1 cellular context compared by ENCODE assay signal in the genomic region with DNA sequence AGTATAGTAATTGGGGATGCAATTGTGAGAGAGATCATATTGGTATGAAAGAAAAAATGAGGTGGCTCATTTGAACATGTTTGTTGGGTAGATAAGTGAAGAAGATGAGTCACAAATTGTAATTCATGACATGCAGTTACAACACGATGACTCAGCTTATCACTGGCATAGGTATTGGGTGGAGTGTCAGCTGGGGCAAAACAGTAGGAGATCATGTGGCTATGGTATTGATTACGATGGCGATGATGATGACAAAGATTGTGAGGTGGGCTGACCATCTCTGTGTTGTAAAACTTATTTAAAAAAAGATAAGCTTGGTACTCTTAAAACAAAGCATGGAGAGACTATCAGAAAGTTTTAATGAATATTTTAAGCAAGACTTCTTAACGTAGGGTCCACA.
TF ChIP-seq lines count a peak whose summit lies in the region.

No MANE protein-coding gene starts in this region.

TF ChIP-seq in WTC11, 78 proteins besides CTCF, POLR2A, EP300 and RAD21 (continued from another document):
- TF ChIP-seq, protein P1, sequence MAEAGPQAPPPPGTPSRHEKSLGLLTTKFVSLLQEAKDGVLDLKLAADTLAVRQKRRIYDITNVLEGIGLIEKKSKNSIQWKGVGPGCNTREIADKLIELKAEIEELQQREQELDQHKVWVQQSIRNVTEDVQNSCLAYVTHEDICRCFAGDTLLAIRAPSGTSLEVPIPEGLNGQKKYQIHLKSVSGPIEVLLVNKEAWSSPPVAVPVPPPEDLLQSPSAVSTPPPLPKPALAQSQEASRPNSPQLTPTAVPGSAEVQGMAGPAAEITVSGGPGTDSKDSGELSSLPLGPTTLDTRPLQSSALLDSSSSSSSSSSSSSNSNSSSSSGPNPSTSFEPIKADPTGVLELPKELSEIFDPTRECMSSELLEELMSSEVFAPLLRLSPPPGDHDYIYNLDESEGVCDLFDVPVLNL (CRISPR knock-in tag; IDR thresholded peaks at IDR 0.05; ENCODE audit: borderline replicate concordance, low read depth) = no peak
